1 cellular context compared by ENCODE assay signal in genomic region chr1:113780363-113781146, GRCh38.
TF ChIP-seq lines count a peak whose summit lies in the region.

No MANE protein-coding gene starts in this region.

TF ChIP-seq in GM23338, 12 proteins besides CTCF, POLR2A, EP300 and RAD21:
- TF ChIP-seq, protein P1, sequence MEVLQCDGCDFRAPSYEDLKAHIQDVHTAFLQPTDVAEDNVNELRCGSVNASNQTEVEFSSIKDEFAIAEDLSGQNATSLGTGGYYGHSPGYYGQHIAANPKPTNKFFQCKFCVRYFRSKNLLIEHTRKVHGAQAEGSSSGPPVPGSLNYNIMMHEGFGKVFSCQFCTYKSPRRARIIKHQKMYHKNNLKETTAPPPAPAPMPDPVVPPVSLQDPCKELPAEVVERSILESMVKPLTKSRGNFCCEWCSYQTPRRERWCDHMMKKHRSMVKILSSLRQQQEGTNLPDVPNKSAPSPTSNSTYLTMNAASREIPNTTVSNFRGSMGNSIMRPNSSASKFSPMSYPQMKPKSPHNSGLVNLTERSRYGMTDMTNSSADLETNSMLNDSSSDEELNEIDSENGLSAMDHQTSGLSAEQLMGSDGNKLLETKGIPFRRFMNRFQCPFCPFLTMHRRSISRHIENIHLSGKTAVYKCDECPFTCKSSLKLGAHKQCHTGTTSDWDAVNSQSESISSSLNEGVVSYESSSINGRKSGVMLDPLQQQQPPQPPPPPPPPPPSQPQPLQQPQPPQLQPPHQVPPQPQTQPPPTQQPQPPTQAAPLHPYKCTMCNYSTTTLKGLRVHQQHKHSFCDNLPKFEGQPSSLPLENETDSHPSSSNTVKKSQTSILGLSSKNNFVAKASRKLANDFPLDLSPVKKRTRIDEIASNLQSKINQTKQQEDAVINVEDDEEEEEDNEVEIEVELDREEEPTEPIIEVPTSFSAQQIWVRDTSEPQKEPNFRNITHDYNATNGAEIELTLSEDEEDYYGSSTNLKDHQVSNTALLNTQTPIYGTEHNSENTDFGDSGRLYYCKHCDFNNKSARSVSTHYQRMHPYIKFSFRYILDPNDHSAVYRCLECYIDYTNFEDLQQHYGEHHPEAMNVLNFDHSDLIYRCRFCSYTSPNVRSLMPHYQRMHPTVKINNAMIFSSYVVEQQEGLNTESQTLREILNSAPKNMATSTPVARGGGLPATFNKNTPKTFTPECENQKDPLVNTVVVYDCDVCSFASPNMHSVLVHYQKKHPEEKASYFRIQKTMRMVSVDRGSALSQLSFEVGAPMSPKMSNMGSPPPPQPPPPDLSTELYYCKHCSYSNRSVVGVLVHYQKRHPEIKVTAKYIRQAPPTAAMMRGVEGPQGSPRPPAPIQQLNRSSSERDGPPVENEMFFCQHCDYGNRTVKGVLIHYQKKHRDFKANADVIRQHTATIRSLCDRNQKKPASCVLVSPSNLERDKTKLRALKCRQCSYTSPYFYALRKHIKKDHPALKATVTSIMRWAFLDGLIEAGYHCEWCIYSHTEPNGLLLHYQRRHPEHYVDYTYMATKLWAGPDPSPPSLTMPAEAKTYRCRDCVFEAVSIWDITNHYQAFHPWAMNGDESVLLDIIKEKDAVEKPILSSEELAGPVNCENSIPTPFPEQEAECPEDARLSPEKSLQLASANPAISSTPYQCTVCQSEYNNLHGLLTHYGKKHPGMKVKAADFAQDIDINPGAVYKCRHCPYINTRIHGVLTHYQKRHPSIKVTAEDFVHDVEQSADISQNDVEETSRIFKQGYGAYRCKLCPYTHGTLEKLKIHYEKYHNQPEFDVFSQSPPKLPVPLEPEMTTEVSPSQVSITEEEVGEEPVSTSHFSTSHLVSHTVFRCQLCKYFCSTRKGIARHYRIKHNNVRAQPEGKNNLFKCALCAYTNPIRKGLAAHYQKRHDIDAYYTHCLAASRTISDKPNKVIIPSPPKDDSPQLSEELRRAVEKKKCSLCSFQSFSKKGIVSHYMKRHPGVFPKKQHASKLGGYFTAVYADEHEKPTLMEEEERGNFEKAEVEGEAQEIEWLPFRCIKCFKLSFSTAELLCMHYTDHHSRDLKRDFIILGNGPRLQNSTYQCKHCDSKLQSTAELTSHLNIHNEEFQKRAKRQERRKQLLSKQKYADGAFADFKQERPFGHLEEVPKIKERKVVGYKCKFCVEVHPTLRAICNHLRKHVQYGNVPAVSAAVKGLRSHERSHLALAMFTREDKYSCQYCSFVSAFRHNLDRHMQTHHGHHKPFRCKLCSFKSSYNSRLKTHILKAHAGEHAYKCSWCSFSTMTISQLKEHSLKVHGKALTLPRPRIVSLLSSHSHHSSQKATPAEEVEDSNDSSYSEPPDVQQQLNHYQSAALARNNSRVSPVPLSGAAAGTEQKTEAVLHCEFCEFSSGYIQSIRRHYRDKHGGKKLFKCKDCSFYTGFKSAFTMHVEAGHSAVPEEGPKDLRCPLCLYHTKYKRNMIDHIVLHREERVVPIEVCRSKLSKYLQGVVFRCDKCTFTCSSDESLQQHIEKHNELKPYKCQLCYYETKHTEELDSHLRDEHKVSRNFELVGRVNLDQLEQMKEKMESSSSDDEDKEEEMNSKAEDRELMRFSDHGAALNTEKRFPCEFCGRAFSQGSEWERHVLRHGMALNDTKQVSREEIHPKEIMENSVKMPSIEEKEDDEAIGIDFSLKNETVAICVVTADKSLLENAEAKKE (CRISPR knock-in tag; IDR thresholded peaks at IDR 0.05): no peak
- no peak for TF ChIP-seq EZH2phosphoT487 (IDR thresholded peaks at IDR 0.05; ENCODE audit: unreplicated experiment)
- TF ChIP-seq, protein P2, sequence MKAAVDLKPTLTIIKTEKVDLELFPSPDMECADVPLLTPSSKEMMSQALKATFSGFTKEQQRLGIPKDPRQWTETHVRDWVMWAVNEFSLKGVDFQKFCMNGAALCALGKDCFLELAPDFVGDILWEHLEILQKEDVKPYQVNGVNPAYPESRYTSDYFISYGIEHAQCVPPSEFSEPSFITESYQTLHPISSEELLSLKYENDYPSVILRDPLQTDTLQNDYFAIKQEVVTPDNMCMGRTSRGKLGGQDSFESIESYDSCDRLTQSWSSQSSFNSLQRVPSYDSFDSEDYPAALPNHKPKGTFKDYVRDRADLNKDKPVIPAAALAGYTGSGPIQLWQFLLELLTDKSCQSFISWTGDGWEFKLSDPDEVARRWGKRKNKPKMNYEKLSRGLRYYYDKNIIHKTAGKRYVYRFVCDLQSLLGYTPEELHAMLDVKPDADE (IDR thresholded peaks at IDR 0.05): no peak
- no peak for TF ChIP-seq JUNB (IDR thresholded peaks at IDR 0.05; ENCODE audit: unreplicated experiment)
